ENCODE assay signal across 9 cellular contexts in genomic region chr10:47768076-47768475, GRCh38. TPM values are rescaled to one million over a fixed set of nuclear protein-coding genes. Genes with fewer than 3 reads are reported as not detected.
DNase-seq lines count a peak whose midpoint lies in the region; TF ChIP-seq lines count a peak whose summit lies in the region.
"Not testable (repeated sequence)": the region's sequence is repeated elsewhere in the genome, so short reads cannot be mapped to it uniquely, and the experiment has no call there.
"Had no signal": no experiment of that assay in that cellular context is flagged by ENCODE, and none has a peak within 500 bp of the region (broad histone marks: within the 10 kb centered on the region; RNA-seq: fewer than 3 reads in every experiment).

No MANE protein-coding gene starts in this region.

- H2AFZ ChIP-seq in fibroblast of lung (ENCODE audit: low read length) = not testable (repeated sequence)

- H3K27me3 ChIP-seq in adipocyte (replicated peaks; ENCODE audit: control insufficient read depth, insufficient read depth, low read length); fibroblast of lung (ENCODE audit: control insufficient read depth, insufficient read depth, low read length): not testable (repeated sequence)

- peak; percentile 45 for TF ChIP-seq CTCF in chondrocyte (IDR thresholded peaks at IDR 0.05)
- peak in 1 of 2 donors; percentile 8 for TF ChIP-seq CTCF in fibroblast of lung (conservative IDR thresholded peaks at IDR 0.05 in 1 of 2, IDR thresholded peaks at IDR 0.05 in 1 of 2; ENCODE audit: low read depth in 1 of 2, low read length in 2 of 2)
- TF ChIP-seq CTCF in osteocyte (IDR thresholded peaks at IDR 0.05) = peak; percentile 9

- not testable (repeated sequence) for H3K36me3 ChIP-seq in adipocyte (ENCODE audit: control insufficient read depth, insufficient read depth, low read length, severe bottlenecking); fibroblast of lung (ENCODE audit: control insufficient read depth, insufficient read depth, low read length)

- not testable (repeated sequence) for H3K4me3 Mint-ChIP-seq in chondrocyte (ENCODE audit: unreplicated experiment); osteocyte (ENCODE audit: unreplicated experiment)

- not testable (repeated sequence) for H3K9me3 ChIP-seq in adipocyte (ENCODE audit: control insufficient read depth, low read length); fibroblast of lung (ENCODE audit: control insufficient read depth, insufficient read depth, low read depth, low read length)

- not testable (repeated sequence) for H3K36me3 Mint-ChIP-seq in chondrocyte (ENCODE audit: low read depth); osteocyte (ENCODE audit: unreplicated experiment)

- H3K4me1 ChIP-seq in adipocyte (ENCODE audit: control insufficient read depth, insufficient read depth, low read length); fibroblast of lung (ENCODE audit: control insufficient read depth, extremely low read depth, insufficient read depth, low read length): not testable (repeated sequence)

- not testable (repeated sequence) for H3K27me3 Mint-ChIP-seq in chondrocyte (ENCODE audit: low read depth); osteocyte (ENCODE audit: unreplicated experiment)

- H3K9ac ChIP-seq in adipocyte (ENCODE audit: low read length); fibroblast of lung (ENCODE audit: insufficient read depth, low read length): not testable (repeated sequence)

- not testable (repeated sequence) for H3K9me3 Mint-ChIP-seq in chondrocyte (ENCODE audit: low read depth); osteocyte (ENCODE audit: unreplicated experiment)

- H3K4me2 ChIP-seq in fibroblast of lung (ENCODE audit: extremely low read depth, insufficient read depth, low read length) = not testable (repeated sequence)

- H4K20me1 ChIP-seq in fibroblast of lung (ENCODE audit: control insufficient read depth, extremely low read depth, insufficient read depth, low read length) = not testable (repeated sequence)

- peaks cover 11% of the 10 kb centered on the region for H3K4me1 Mint-ChIP-seq in chondrocyte (ENCODE audit: low read depth)
- not testable (repeated sequence) for H3K4me1 Mint-ChIP-seq in osteocyte (ENCODE audit: unreplicated experiment)

- peak; percentile 5 for DNase-seq in ELF-1 (ENCODE audit: low read depth, low spot score)
- DNase-seq in M059J (ENCODE audit: low read depth) = peak; percentile 61
- peak; percentile 62 for DNase-seq in adipocyte (ENCODE audit: low read depth)
- DNase-seq in chondrocyte (ENCODE audit: low spot score); osteocyte (ENCODE audit: extremely low spot score, unreplicated experiment): not testable (repeated sequence)
- DNase-seq in fibroblast of lung (ENCODE audit: low read depth in 2 of 2) = peak; percentile 51 to 55
- DNase-seq in islet precursor cell = peak; percentile 42

- H3K27ac ChIP-seq in fibroblast of lung (ENCODE audit: insufficient read depth, low read length) = not testable (repeated sequence)

- H3K4me3 ChIP-seq in adipocyte (ENCODE audit: low read length); fibroblast of lung (replicated peaks in 1 of 4; ENCODE audit: control extremely low read depth in 1 of 4, insufficient read depth in 1 of 4, low read depth in 3 of 4, low read length in 4 of 4): not testable (repeated sequence)

- not testable (repeated sequence) for H3K79me2 ChIP-seq in fibroblast of lung (ENCODE audit: control insufficient read depth, insufficient read depth, low read length)

- peak overlapping the region; percentile 57 for H3K27ac Mint-ChIP-seq in chondrocyte (ENCODE audit: unreplicated experiment)
- H3K27ac Mint-ChIP-seq in osteocyte (ENCODE audit: unreplicated experiment) = not testable (repeated sequence)

RNA-seq across cellular contexts. Expression of gene SYT15B, which starts 4.7 kb away (rescaled TPM):
- 0.05 TPM in 1 of 2 replicates, not detected in the other for total RNA-seq in M059J (2014; rRNA removed; shearing (Covaris generic))
- total RNA-seq in chondrocyte (16.0 to 58.1 TPM (median 16.6 TPM) in 3 replicates), fibroblast of lung (not detected in 2 replicates), osteocyte (10.5 and 10.9 TPM in 2 replicates)
- 0.02 and 0.03 TPM in 2 replicates for polyA plus RNA-seq in fibroblast of lung
- polyA plus RNA-seq in fibroblast of lung (2012) = 0.14 and 0.22 TPM in 2 replicates
- polyA minus RNA-seq in fibroblast of lung (ENCODE audit: low replicate concordance) = 0.11 TPM in 1 of 2 replicates, not detected in the other
- total RNA-seq: activated B cell treated with CpG ODN at 0.5 μM for 24 hours had no signal
- polyA plus RNA-seq: immature natural killer cell had no signal

Comparison
In these comparisons a context has a peak if more than half of its experiments do, and no peak if none do; other contexts are left out.
1. RNA of gene SYT15B, which starts 4.7 kb away (total RNA-seq): 16.0 to 58.1 TPM in chondrocyte and 10.5 to 10.9 TPM in osteocyte; 0.05 TPM in M059J and not detected in fibroblast of lung; every median in the first group is over 10 times any median in the second.